In genomic region chr2:15685143-15685542, GRCh38 we compare ENCODE assay signal across 26 cellular contexts.
"Had no signal": no experiment of that assay in that cellular context is flagged by ENCODE, and none has a peak within 500 bp of the region (broad histone marks: within the 10 kb centered on the region; RNA-seq: fewer than 3 reads in every experiment).

No MANE protein-coding gene starts in this region.

- DNase-seq: activated effector memory CD4-positive, alpha-beta T cell treated with anti-CD3 and anti-CD28 coated beads, Interleukin-2, amount 50 U/mL, for 16 hours; activated effector memory CD4-positive, alpha-beta T cell treated with Interleukin-2 at 50 U/mL for 16 hours; activated gamma-delta T cell; activated gamma-delta T cell treated with Interleukin-2 at 50 U/mL for 16 hours; activated naive CD4-positive, alpha-beta T cell; activated naive CD4-positive, alpha-beta T cell treated with anti-CD3 and anti-CD28 coated beads for 36 hours; activated naive CD4-positive, alpha-beta T cell treated with anti-CD3 and anti-CD28 coated beads, Interleukin-2, amount 10 ng/mL, durations not matched to agents 7 days and 5 days; activated naive CD4-positive, alpha-beta T cell treated with anti-CD3 and anti-CD28 coated beads, Interleukin-2, amount 50 U/mL, for 16 hours; activated naive CD4-positive, alpha-beta T cell treated with Interleukin-2 at 50 U/mL for 16 hours; activated naive CD8-positive, alpha-beta T cell treated with anti-CD3 and anti-CD28 coated beads for 36 hours; activated naive CD8-positive, alpha-beta T cell treated with anti-CD3 and anti-CD28 coated beads, Interleukin-2, amount 10 ng/mL, durations not matched to agents 7 days and 5 days; activated naive CD8-positive, alpha-beta T cell treated with anti-CD3 and anti-CD28 coated beads, Interleukin-2, amount 50 U/mL, for 24 hours; activated T-cell treated with anti-CD3 and anti-CD28 coated beads, Interleukin-2, amount 50 U/mL, for 24 hours; activated T-cell treated with anti-CD3 and anti-CD28 coated beads, Interleukin-2, amount 50 U/mL, for 4 hours; activated T-cell treated with anti-CD3 and anti-CD28 coated beads, Interleukin-2, amount 50 U/mL, for 48 hours; activated T-cell treated with anti-CD3 and anti-CD28 coated beads, Interleukin-2, amount 50 U/mL, for 72 hours; adrenal gland; amniotic stem cell; amygdala; anterior cingulate cortex; aorta; body of pancreas; brain microvascular endothelial cell; caudate nucleus; central memory CD4-positive, alpha-beta T cell; cerebellar nuclear complex had no signal
